In genomic region chr5:140547508-140548299, GRCh38 we compare ENCODE assay signal across 8 cellular contexts. TPM values are rescaled to one million over a fixed set of nuclear protein-coding genes. Genes with fewer than 3 reads are reported as not detected.
A peak's percentile ranks its signal among the peaks of the same experiment; 100 is the strongest.
DNase-seq lines count a peak whose midpoint lies in the region; ATAC-seq and TF ChIP-seq lines count a peak whose summit lies in the region.

EIF4EBP3 (plus strand) TSS chr5:140547662; CDS start chr5:140547738, 76 bp downstream.

- TF ChIP-seq CTCF in 22Rv1 (IDR thresholded peaks at IDR 0.05) (peak; percentile 54), lower lobe of right lung (IDR thresholded peaks at IDR 0.05) (peak; percentile 63)

- peak; percentile 71 for DNase-seq in NCI-H510A treated with DMSO at 0.1 percent for 48 hours (lab: John Stamatoyannopoulos, UW)
- DNase-seq in activated CD8-positive, alpha-beta memory T cell treated with anti-CD3 and anti-CD28 coated beads for 24 hours = peak; percentile 89
- peak; percentile 74 for DNase-seq in effector CD8-positive, alpha-beta T cell (lab: John Stamatoyannopoulos, UW)
- DNase-seq in lower lobe of right lung = peak; percentile 97
- DNase-seq in stimulated activated CD4-positive, alpha-beta T cell treated with anti-CD3 and anti-CD28 coated beads, TNF-alpha, amount 100 ng/mL, for 1 hour (ENCODE audit: low read depth in 3 of 3, low spot score in 1 of 3) = peak; percentile 57 to 72 (median 60)

- peaks cover 37% of the 10 kb centered on the region for H3K4me1 ChIP-seq in lower lobe of right lung

- H3K4me3 ChIP-seq in lower lobe of right lung = peak within 1 kb of the TSS; percentile 61

- H3K9me3 ChIP-seq in lower lobe of right lung = no peaks in the 10 kb centered on the region

- peaks cover 63% of the 10 kb centered on the region for H3K36me3 ChIP-seq in lower lobe of right lung

- peak within 1 kb of the TSS; percentile 89 for H3K27ac ChIP-seq in 22Rv1
- peak within 1 kb of the TSS; percentile 96 for H3K27ac ChIP-seq in lower lobe of right lung

- H3K27me3 ChIP-seq in lower lobe of right lung (ENCODE audit: low read depth) = no peaks in the 10 kb centered on the region

- intact Hi-C loops in lower lobe of right lung (cut with DNase I) = no loop called here

- ATAC-seq in GM18861 (IDR thresholded peaks at IDR 0.05; ENCODE audit: unreplicated experiment) (peak; percentile 97), HG03097 (IDR thresholded peaks at IDR 0.05; ENCODE audit: low FRiP score, unreplicated experiment) (peak; percentile 96), lower lobe of right lung (peak; percentile 98)

RNA-seq across cellular contexts. Expression of gene EIF4EBP3, which starts in this region (rescaled TPM):
- total RNA-seq in lower lobe of right lung = 19.3 TPM

Comparison
In these comparisons a context has a peak if more than half of its experiments do, and no peak if none do; other contexts are left out.
1. Peak in every context shown above with its lines: DNase-seq, ATAC-seq, H3K4me3 ChIP-seq and H3K27ac ChIP-seq.